In the genomic region with DNA sequence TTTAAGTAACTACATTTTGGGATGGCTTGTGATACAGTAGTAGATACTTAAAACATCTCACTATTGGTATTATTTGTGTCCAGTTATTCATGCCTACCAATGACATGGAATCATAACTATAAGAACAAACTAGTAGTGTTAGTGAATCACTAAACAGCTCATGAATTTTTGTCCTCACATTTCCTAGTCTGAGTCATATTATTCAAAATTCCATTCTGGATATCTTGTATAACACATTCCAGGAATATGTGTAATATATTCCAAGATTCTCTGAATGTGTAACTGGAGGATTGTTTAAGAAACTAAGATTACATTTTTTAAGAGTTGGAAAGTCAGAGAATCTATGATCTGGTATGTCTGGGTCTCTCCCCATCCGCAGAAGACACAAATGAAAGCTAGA, we compare ENCODE assay signal across 17 cellular contexts.
DNase-seq lines count a peak whose midpoint lies in the region; ATAC-seq and TF ChIP-seq lines count a peak whose summit lies in the region.
"Had no signal": no experiment of that assay in that cellular context is flagged by ENCODE, and none has a peak within 500 bp of the region (broad histone marks: within the 10 kb centered on the region; RNA-seq: fewer than 3 reads in every experiment).

No MANE protein-coding gene starts in this region.

- no peak overlapping the region for H2AFZ ChIP-seq in PC-3 (ENCODE audit: low read length)

- no TSS peak for BruUV-seq in PC-3 (replicated peaks; lab: Mats Ljungman, UMichigan)

- intact Hi-C loops in PC-3 (cut with micrococcal nuclease) = loop anchor here (2.0 kb wide), 1 partner anchor 97 kb away; no protein-coding TSS in a partner anchor

- peak; percentile 35 for DNase-seq in COLO829 (ENCODE audit: low spot score)
- DNase-seq in PC-3 = peak; percentile 86
- peak; percentile 33 for DNase-seq in epithelial cell of proximal tubule (ENCODE audit: low read depth)
- peak; percentile 72 for DNase-seq in non-pigmented ciliary epithelial cell (ENCODE audit: low read depth)
- DNase-seq in NCI-H82 treated with DMSO at 0.1 percent for 48 hours (lab: John Stamatoyannopoulos, UW; ENCODE audit: unreplicated experiment) = no peak
- no peak for DNase-seq in stimulated activated CD4-positive, alpha-beta T cell treated with anti-CD3 and anti-CD28 coated beads, Interleukin-15, amount 100 ng/mL, for 24 hours
- DNase-seq: activated B cell treated with CpG ODN at 0.5 μM for 24 hours; activated T-cell treated with anti-CD3 and anti-CD28 coated beads, Interleukin-2, amount 50 U/mL, for 48 hours; Calu3; heart right ventricle; MM.1S; NCI-H510A; SHP77 treated with DMSO at 0.1 percent for 48 hours; upper lobe of left lung had no signal

- H3K79me2 ChIP-seq in PC-3 (ENCODE audit: low read length) = no peaks in the 10 kb centered on the region

- peak overlapping the region; percentile 33; the same call in 1 of the 2 replicates for H3K4me2 ChIP-seq in PC-3 (ENCODE audit: low read length)

- TF ChIP-seq CTCF in PC-3 (conservative IDR thresholded peaks at IDR 0.05; ENCODE audit: low read depth, low read length) (no peak), epithelial cell of proximal tubule (conservative IDR thresholded peaks at IDR 0.05; ENCODE audit: low read depth, low read length) (no peak)

- H3K4me3 ChIP-seq in PC-3 (ENCODE audit: low read length) (no peak overlapping the region), epithelial cell of proximal tubule (ENCODE audit: low read depth, low read length) (no peak overlapping the region)
- H3K4me3 ChIP-seq: HAP-1, heart right ventricle, upper lobe of left lung had no signal

- H3K9me2 ChIP-seq in PC-3 (replicated peaks; ENCODE audit: low read length) = no peaks in the 10 kb centered on the region

- POLR2A ChIA-PET in PC-3 (lab: Charles Lee; ENCODE audit: unreplicated experiment) = interaction anchor here (0.5 kb wide), 1 partner anchor 36 kb away, joined by 5 read pairs; no protein-coding TSS in a partner anchor

- H3K36me3 ChIP-seq in PC-3 (ENCODE audit: low read depth, low read length) = no peaks in the 10 kb centered on the region
- H3K36me3 ChIP-seq: HAP-1, heart right ventricle, upper lobe of left lung had no signal

- peaks cover 21% of the 10 kb centered on the region for H3K4me1 ChIP-seq in PC-3 (ENCODE audit: insufficient read depth, low read length)
- H3K4me1 ChIP-seq: heart right ventricle, upper lobe of left lung had no signal

- CTCF ChIA-PET in PC-3 (lab: Charles Lee) = no interaction called here

- peaks cover 5% of the 10 kb centered on the region for H3F3A ChIP-seq in PC-3 (ENCODE audit: low read length, unreplicated experiment)

- ATAC-seq in PC-3 (peak; percentile 89), HG03280 (IDR thresholded peaks at IDR 0.05; ENCODE audit: unreplicated experiment) (no peak), HG03095 (IDR thresholded peaks at IDR 0.05; ENCODE audit: unreplicated experiment) (no peak)

- H3K9me3 ChIP-seq in PC-3 (ENCODE audit: low read length) = no peaks in the 10 kb centered on the region
- H3K9me3 ChIP-seq: upper lobe of left lung had no signal

- H4K20me1 ChIP-seq in PC-3 (ENCODE audit: low read length) = no peaks in the 10 kb centered on the region

- no peaks in the 10 kb centered on the region for H3K27me3 ChIP-seq in PC-3 (ENCODE audit: low read length)
- H3K27me3 ChIP-seq: heart right ventricle, upper lobe of left lung had no signal

- peak overlapping the region; percentile 76 for H3K27ac ChIP-seq in PC-3 (ENCODE audit: low read length)
- H3K27ac ChIP-seq: heart right ventricle, upper lobe of left lung had no signal

- no peak overlapping the region for H3K9ac ChIP-seq in PC-3 (ENCODE audit: low read length)

Comparison
In these comparisons a context has a peak if more than half of its experiments do, and no peak if none do; other contexts are left out.
1. DNase-seq: peak in COLO829 (single experiment), PC-3 (single experiment), epithelial cell of proximal tubule (single experiment) and non-pigmented ciliary epithelial cell (single experiment); none in NCI-H82 treated with DMSO at 0.1 percent for 48 hours (single experiment) and stimulated activated CD4-positive, alpha-beta T cell treated with anti-CD3 and anti-CD28 coated beads, Interleukin-15, amount 100 ng/mL, for 24 hours (single experiment).